ENCODE assay signal across 9 cellular contexts in the genomic region with DNA sequence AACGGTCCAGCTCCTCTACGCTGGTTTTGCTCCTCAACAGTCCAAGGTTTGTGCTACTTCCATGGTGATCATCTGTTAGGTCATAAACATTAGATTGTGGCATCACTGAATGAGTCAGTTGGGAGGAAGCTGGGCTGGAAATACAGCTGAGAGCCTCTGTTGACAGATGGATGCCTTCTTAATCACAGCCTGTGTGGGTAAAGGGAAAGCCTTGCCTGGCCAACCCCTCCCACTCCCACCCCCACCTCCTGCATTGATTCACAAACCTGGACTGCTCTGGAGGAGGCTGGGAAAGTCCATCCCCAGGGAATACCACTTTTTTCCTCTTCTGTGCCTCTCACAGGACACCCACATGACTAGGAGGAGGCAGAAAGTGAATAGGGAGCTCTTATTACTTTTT.
A peak's percentile ranks its signal among the peaks of the same experiment; 100 is the strongest.
DNase-seq lines count a peak whose midpoint lies in the region; ATAC-seq and TF ChIP-seq lines count a peak whose summit lies in the region.
"Had no signal": no experiment of that assay in that cellular context is flagged by ENCODE, and none has a peak within 500 bp of the region (broad histone marks: within the 10 kb centered on the region; RNA-seq: fewer than 3 reads in every experiment).

No MANE protein-coding gene starts in this region.

- peak overlapping the region in 2 of 4 donors; percentile 72 to 85 for H3K27ac ChIP-seq in Peyer's patch

- H3K4me3 Mint-ChIP-seq in mesothelial cell of epicardium, result no peak overlapping the region
- H3K4me3 Mint-ChIP-seq: activated naive CD8-positive, alpha-beta T cell had no signal

- H3K4me3 ChIP-seq in cardiac fibroblast (replicated peaks in 1 of 2; ENCODE audit: low read depth in 2 of 2, low read length in 2 of 2) (no peak overlapping the region), Peyer's patch (no peak overlapping the region)

- H3K9me3 Mint-ChIP-seq in mesothelial cell of epicardium, result peaks cover 7% of the 10 kb centered on the region

- no peak for TF ChIP-seq POLR2A in Peyer's patch (IDR thresholded peaks at IDR 0.05)

- no peak for ATAC-seq in GM21737 (IDR thresholded peaks at IDR 0.05; ENCODE audit: unreplicated experiment)

- H3K36me3 ChIP-seq in Peyer's patch, result no peaks in the 10 kb centered on the region

- peak; percentile 95 for DNase-seq in AG09319 (ENCODE audit: extremely low read depth, low read depth)
- peak; percentile 92 for DNase-seq in MV-4-11 (lab: John Stamatoyannopoulos, UW)
- DNase-seq in cardiac fibroblast (ENCODE audit: low read depth in 2 of 2), result peak; percentile 99
- no peak for DNase-seq in mesothelial cell of epicardium (ENCODE audit: low spot score in 2 of 2, unreplicated experiment in 2 of 2)
- DNase-seq in T-helper 2 cell, result no peak
- no peak for DNase-seq in NCI-H1092 (lab: John Stamatoyannopoulos, UW)
- DNase-seq in Peyer's patch, result no peak

- H3K36me3 Mint-ChIP-seq in mesothelial cell of epicardium, result no peaks in the 10 kb centered on the region
- H3K36me3 Mint-ChIP-seq: activated naive CD8-positive, alpha-beta T cell had no signal

- no peaks in the 10 kb centered on the region for H3K27me3 ChIP-seq in Peyer's patch

- H3K9me3 ChIP-seq in Peyer's patch, result no peaks in the 10 kb centered on the region

- peaks cover 19% of the 10 kb centered on the region for H3K4me1 Mint-ChIP-seq in mesothelial cell of epicardium

- peaks cover 0 to 3% (median 0%) of the 10 kb centered on the region in 4 donors for H3K4me1 ChIP-seq in Peyer's patch

- H3K27ac Mint-ChIP-seq in mesothelial cell of epicardium, result peak overlapping the region; percentile 76
- H3K27ac Mint-ChIP-seq: activated naive CD8-positive, alpha-beta T cell had no signal

- no peaks in the 10 kb centered on the region for H3K27me3 Mint-ChIP-seq in mesothelial cell of epicardium (ENCODE audit: low read depth)

- no peak for TF ChIP-seq CTCF in AG09319 (IDR thresholded peaks at IDR 0.05; ENCODE audit: low read depth, low read length)
- TF ChIP-seq CTCF in cardiac fibroblast (IDR thresholded peaks at IDR 0.05; ENCODE audit: low read depth, low read length), result no peak
- TF ChIP-seq CTCF in mesothelial cell of epicardium (IDR thresholded peaks at IDR 0.05; ENCODE audit: unreplicated experiment), result no peak
- no peak for TF ChIP-seq CTCF in Peyer's patch (IDR thresholded peaks at IDR 0.05)

Comparison
In these comparisons a context has a peak if more than half of its experiments do, and no peak if none do; other contexts are left out.
1. DNase-seq: peak in AG09319 (single experiment), MV-4-11 (single experiment) and cardiac fibroblast (2 of 2); none in mesothelial cell of epicardium (0 of 2), T-helper 2 cell (0 of 5), NCI-H1092 (single experiment) and Peyer's patch (0 of 3).